1 cellular context compared by ENCODE assay signal in genomic region chr10:77889277-77889903, GRCh38.
A peak's percentile ranks its signal among the peaks of the same experiment; 100 is the strongest.
TF ChIP-seq lines count a peak whose summit lies in the region.

No MANE protein-coding gene starts in this region.

TF ChIP-seq in K562, 482 proteins besides CTCF, POLR2A, EP300 and RAD21 (continued from another document):
- no peak for TF ChIP-seq ZNF318 (IDR thresholded peaks at IDR 0.05; ENCODE audit: borderline replicate concordance in 1 of 2, low read depth in 1 of 2)
- no peak for TF ChIP-seq PREB (CRISPR knock-in tag; IDR thresholded peaks at IDR 0.05)
- no peak for TF ChIP-seq HMBOX1 (IDR thresholded peaks at IDR 0.05)
- TF ChIP-seq PKNOX1 (IDR thresholded peaks at IDR 0.05), result peak; percentile 61
- TF ChIP-seq NR0B1 (IDR thresholded peaks at IDR 0.05; ENCODE audit: partially characterized antibody), result no peak
- TF ChIP-seq CREB1 (IDR thresholded peaks at IDR 0.05), result 0 out of 2 replicates have a peak, but pooled peaks have one; percentile 24
- peak; percentile 62; the same call in 1 of the 2 replicates for TF ChIP-seq CREB1 (CRISPR knock-in tag; IDR thresholded peaks at IDR 0.05)
- no peak for TF ChIP-seq ATF1 (CRISPR knock-in tag; IDR thresholded peaks at IDR 0.05)
- TF ChIP-seq ATF1 (tag; IDR thresholded peaks at IDR 0.05), result peak; percentile 69
- TF ChIP-seq TFAP4 (CRISPR knock-in tag; IDR thresholded peaks at IDR 0.05; ENCODE audit: borderline replicate concordance), result peak; percentile 31; the same call in 1 of the 2 replicates
- TF ChIP-seq PTTG1 (tag; IDR thresholded peaks at IDR 0.05; ENCODE audit: low read depth), result no peak
- TF ChIP-seq NONO (IDR thresholded peaks at IDR 0.05; ENCODE audit: low read depth in 2 of 2, low read length in 1 of 2), result no peak
- 0 out of 2 replicates have a peak, but pooled peaks have one; percentile 24 for TF ChIP-seq JUND (IDR thresholded peaks at IDR 0.05; ENCODE audit: borderline replicate concordance, low read depth, low read length)
- TF ChIP-seq JUND (tag; IDR thresholded peaks at IDR 0.05; ENCODE audit: borderline replicate concordance, low read depth, low read length), result peak; percentile 45; the same call in 1 of the 3 replicates
- TF ChIP-seq SMAD4 (CRISPR knock-in tag; conservative IDR thresholded peaks at IDR 0.05), result no peak
